Comparison of ENCODE assay signal across 11 cellular contexts in genomic region chr13:20353973-20354372, GRCh38.
DNase-seq lines count a peak whose midpoint lies in the region; ATAC-seq and TF ChIP-seq lines count a peak whose summit lies in the region.
"Had no signal": no experiment of that assay in that cellular context is flagged by ENCODE, and none has a peak within 500 bp of the region (broad histone marks: within the 10 kb centered on the region; RNA-seq: fewer than 3 reads in every experiment).

No MANE protein-coding gene starts in this region.

- no peak overlapping the region for H3K27ac Mint-ChIP-seq in activated CD4-positive, alpha-beta T cell treated with anti-CD3 and anti-CD28 coated beads for 36 hours
- no peak overlapping the region for H3K27ac Mint-ChIP-seq in activated CD4-positive, alpha-beta T cell treated with anti-CD3 and anti-CD28 coated beads, Interleukin-2, amount 10 ng/mL, durations not matched to agents 7 days and 5 days
- no peak overlapping the region for H3K27ac Mint-ChIP-seq in stimulated activated effector memory CD8-positive, alpha-beta T cell treated with anti-CD3 and anti-CD28 coated beads, Interleukin-12 subunit alpha, Interleukin-12 subunit beta, amount 100 ng/mL, for 72 hours

- DNase-seq in activated CD4-positive, alpha-beta T cell treated with anti-CD3 and anti-CD28 coated beads for 36 hours, result no peak
- DNase-seq in activated CD4-positive, alpha-beta T cell treated with anti-CD3 and anti-CD28 coated beads, Interleukin-2, amount 10 ng/mL, durations not matched to agents 7 days and 5 days, result no peak
- DNase-seq in RKO (ENCODE audit: low spot score), result peak; percentile 49
- peak; percentile 22 for DNase-seq in fibroblast of gingiva (ENCODE audit: low read depth)
- DNase-seq in stimulated activated effector memory CD8-positive, alpha-beta T cell treated with anti-CD3 and anti-CD28 coated beads, Interleukin-12 subunit alpha, Interleukin-12 subunit beta, amount 100 ng/mL, for 72 hours (ENCODE audit: low spot score in 2 of 2), result no peak
- DNase-seq in GDM1 (lab: John Stamatoyannopoulos, UW), result no peak
- DNase-seq in SW480 (ENCODE audit: low spot score), result no peak
- DNase-seq in tibial artery, result no peak
- DNase-seq: activated T-cell treated with anti-CD3 and anti-CD28 coated beads, Interleukin-2, amount 50 U/mL, for 1 hour; stimulated activated CD4-positive, alpha-beta T cell treated with anti-CD3 and anti-CD28 coated beads, Interleukin-4, amount 100 ng/mL, for 1 hour had no signal

- no peaks in the 10 kb centered on the region for H3K9me3 ChIP-seq in tibial artery

- intact Hi-C loops in activated CD4-positive, alpha-beta T cell treated with anti-CD3 and anti-CD28 coated beads for 36 hours (cut with DNase I, micrococcal nuclease), result no loop called here
- intact Hi-C loops in tibial artery (cut with DNase I; ENCODE audit: low total_unique reads), result no loop called here

- ATAC-seq in activated CD4-positive, alpha-beta T cell treated with anti-CD3 and anti-CD28 coated beads for 36 hours, result peak; percentile 58
- ATAC-seq in stimulated activated effector memory CD8-positive, alpha-beta T cell treated with anti-CD3 and anti-CD28 coated beads, Interleukin-12 subunit alpha, Interleukin-12 subunit beta, amount 100 ng/mL, for 72 hours, result peak; percentile 42

- H3K4me3 ChIP-seq in tibial artery, result no peak overlapping the region

- peaks cover 0 to 4% of the 10 kb centered on the region in 2 donors for H3K27me3 ChIP-seq in tibial artery

- H3K4me1 ChIP-seq in tibial artery, result no peaks in the 10 kb centered on the region
- H3K4me1 ChIP-seq: parathyroid adenoma had no signal

- CTCF ChIA-PET in activated CD4-positive, alpha-beta T cell treated with anti-CD3 and anti-CD28 coated beads for 36 hours (lab: Charles Lee), result interaction anchor here (1.2 to 1.3 kb wide), 2 partner anchors 11 to 157 kb away, joined by 4 read pairs; no protein-coding TSS in a partner anchor
- CTCF ChIA-PET in activated CD4-positive, alpha-beta T cell treated with anti-CD3 and anti-CD28 coated beads, Interleukin-2, amount 10 ng/mL, durations not matched to agents 7 days and 5 days (lab: Charles Lee), result interaction anchor here (1.5 kb wide), 1 partner anchor 39 kb away, joined by 3 read pairs; no protein-coding TSS in a partner anchor

- no peak overlapping the region for H3K4me3 Mint-ChIP-seq in activated CD4-positive, alpha-beta T cell treated with anti-CD3 and anti-CD28 coated beads for 36 hours
- no peak overlapping the region for H3K4me3 Mint-ChIP-seq in activated CD4-positive, alpha-beta T cell treated with anti-CD3 and anti-CD28 coated beads, Interleukin-2, amount 10 ng/mL, durations not matched to agents 7 days and 5 days
- no peak overlapping the region for H3K4me3 Mint-ChIP-seq in stimulated activated effector memory CD8-positive, alpha-beta T cell treated with anti-CD3 and anti-CD28 coated beads, Interleukin-12 subunit alpha, Interleukin-12 subunit beta, amount 100 ng/mL, for 72 hours

- no peaks in the 10 kb centered on the region for H3K36me3 ChIP-seq in tibial artery

- no peaks in the 10 kb centered on the region for H3K36me3 Mint-ChIP-seq in activated CD4-positive, alpha-beta T cell treated with anti-CD3 and anti-CD28 coated beads for 36 hours (ENCODE audit: low read depth)
- H3K36me3 Mint-ChIP-seq in activated CD4-positive, alpha-beta T cell treated with anti-CD3 and anti-CD28 coated beads, Interleukin-2, amount 10 ng/mL, durations not matched to agents 7 days and 5 days (ENCODE audit: low read depth), result peaks cover 2% of the 10 kb centered on the region
- H3K36me3 Mint-ChIP-seq in stimulated activated effector memory CD8-positive, alpha-beta T cell treated with anti-CD3 and anti-CD28 coated beads, Interleukin-12 subunit alpha, Interleukin-12 subunit beta, amount 100 ng/mL, for 72 hours, result no peaks in the 10 kb centered on the region

- H3K27me3 Mint-ChIP-seq in activated CD4-positive, alpha-beta T cell treated with anti-CD3 and anti-CD28 coated beads for 36 hours, result no peaks in the 10 kb centered on the region
- H3K27me3 Mint-ChIP-seq in activated CD4-positive, alpha-beta T cell treated with anti-CD3 and anti-CD28 coated beads, Interleukin-2, amount 10 ng/mL, durations not matched to agents 7 days and 5 days, result no peaks in the 10 kb centered on the region

- POLR2A ChIA-PET in activated CD4-positive, alpha-beta T cell treated with anti-CD3 and anti-CD28 coated beads for 36 hours (lab: Charles Lee), result interaction anchor here (0.6 kb wide), 1 partner anchor 67 kb away, joined by 5 read pairs; no protein-coding TSS in a partner anchor
- POLR2A ChIA-PET in activated CD4-positive, alpha-beta T cell treated with anti-CD3 and anti-CD28 coated beads, Interleukin-2, amount 10 ng/mL, durations not matched to agents 7 days and 5 days (lab: Charles Lee), result interaction anchor here (0.8 kb wide), 1 partner anchor 152 kb away, joined by 3 read pairs; no protein-coding TSS in a partner anchor

- H3K4me1 Mint-ChIP-seq in activated CD4-positive, alpha-beta T cell treated with anti-CD3 and anti-CD28 coated beads for 36 hours, result peaks cover 7% of the 10 kb centered on the region
- peaks cover 22% of the 10 kb centered on the region for H3K4me1 Mint-ChIP-seq in activated CD4-positive, alpha-beta T cell treated with anti-CD3 and anti-CD28 coated beads, Interleukin-2, amount 10 ng/mL, durations not matched to agents 7 days and 5 days
- H3K4me1 Mint-ChIP-seq in stimulated activated effector memory CD8-positive, alpha-beta T cell treated with anti-CD3 and anti-CD28 coated beads, Interleukin-12 subunit alpha, Interleukin-12 subunit beta, amount 100 ng/mL, for 72 hours, result peaks cover 11% of the 10 kb centered on the region

- TF ChIP-seq CTCF in tibial artery (IDR thresholded peaks at IDR 0.05), result no peak

- H3K9me3 Mint-ChIP-seq in activated CD4-positive, alpha-beta T cell treated with anti-CD3 and anti-CD28 coated beads for 36 hours (ENCODE audit: low read depth), result no peaks in the 10 kb centered on the region
- H3K9me3 Mint-ChIP-seq in activated CD4-positive, alpha-beta T cell treated with anti-CD3 and anti-CD28 coated beads, Interleukin-2, amount 10 ng/mL, durations not matched to agents 7 days and 5 days, result no peaks in the 10 kb centered on the region
- H3K9me3 Mint-ChIP-seq in stimulated activated effector memory CD8-positive, alpha-beta T cell treated with anti-CD3 and anti-CD28 coated beads, Interleukin-12 subunit alpha, Interleukin-12 subunit beta, amount 100 ng/mL, for 72 hours, result no peaks in the 10 kb centered on the region

- H3K27ac ChIP-seq in tibial artery, result no peak overlapping the region
- H3K27ac ChIP-seq: parathyroid adenoma had no signal

Comparison
In these comparisons a context has a peak if more than half of its experiments do, and no peak if none do; other contexts are left out.
1. DNase-seq: peak in RKO (single experiment) and fibroblast of gingiva (single experiment); none in activated CD4-positive, alpha-beta T cell treated with anti-CD3 and anti-CD28 coated beads for 36 hours (single experiment), activated CD4-positive, alpha-beta T cell treated with anti-CD3 and anti-CD28 coated beads, Interleukin-2, amount 10 ng/mL, durations not matched to agents 7 days and 5 days (single experiment), stimulated activated effector memory CD8-positive, alpha-beta T cell treated with anti-CD3 and anti-CD28 coated beads, Interleukin-12 subunit alpha, Interleukin-12 subunit beta, amount 100 ng/mL, for 72 hours (0 of 2), GDM1 (single experiment), SW480 (single experiment) and tibial artery (0 of 2).